ENCODE assay signal across 1 cellular context in genomic region chr9:128082173-128082572, GRCh38.
TF ChIP-seq lines count a peak whose summit lies in the region.

No MANE protein-coding gene starts in this region.

TF ChIP-seq in K562, 482 proteins besides CTCF, POLR2A, EP300 and RAD21 (continues in another document):
- TF ChIP-seq ZNF197 (CRISPR knock-in tag; IDR thresholded peaks at IDR 0.05; ENCODE audit: low read depth) (0 out of 2 replicates have a peak, but pooled peaks have one; percentile 40), NRF1 (conservative IDR thresholded peaks at IDR 0.05 in 1 of 2, IDR thresholded peaks at IDR 0.05 in 1 of 2) (peak; percentile 83 to 86), GTF2F1 (IDR thresholded peaks at IDR 0.05; ENCODE audit: low read depth, low read length) (no peak), ZNF780A (CRISPR knock-in tag; IDR thresholded peaks at IDR 0.05) (no peak), BRD9 (IDR thresholded peaks at IDR 0.05; ENCODE audit: low read depth, partially characterized antibody) (peak; percentile 29), NCOA2 (IDR thresholded peaks at IDR 0.05; ENCODE audit: partially characterized antibody in 2 of 2) (no peak), HSF4 (CRISPR knock-in tag; IDR thresholded peaks at IDR 0.05; ENCODE audit: borderline replicate concordance) (no peak), ARID1B (IDR thresholded peaks at IDR 0.05) (peak; percentile 67), MEF2D (tag; conservative IDR thresholded peaks at IDR 0.05; ENCODE audit: low read depth) (no peak), SIX5 (IDR thresholded peaks at IDR 0.05; ENCODE audit: borderline replicate concordance in 1 of 2, insufficient read depth in 1 of 2, low read depth in 1 of 2, low read length in 2 of 2) (no peak), ZNF79 (CRISPR knock-in tag; IDR thresholded peaks at IDR 0.05; ENCODE audit: low read depth) (no peak), PBX2 (CRISPR knock-in tag; IDR thresholded peaks at IDR 0.05; ENCODE audit: low read depth) (no peak), PBX2 (tag; conservative IDR thresholded peaks at IDR 0.05; ENCODE audit: low read depth) (peak; percentile 30; the same call in 1 of the 2 replicates), L3MBTL2 (IDR thresholded peaks at IDR 0.05) (0 out of 2 replicates have a peak, but pooled peaks have one; percentile 10), THAP12 (CRISPR knock-in tag; IDR thresholded peaks at IDR 0.05) (no peak), MBD2 (IDR thresholded peaks at IDR 0.05; ENCODE audit: borderline replicate concordance, low read depth) (no peak), BHLHE40 (IDR thresholded peaks at IDR 0.05; ENCODE audit: low read length) (no peak), CHAMP1 (IDR thresholded peaks at IDR 0.05) (no peak), MAFG (tag; conservative IDR thresholded peaks at IDR 0.05) (peak; percentile 95), CTBP1 (IDR thresholded peaks at IDR 0.05; ENCODE audit: borderline replicate concordance) (no peak; the same call in 1 of the 2 replicates), ZKSCAN8 (CRISPR knock-in tag; IDR thresholded peaks at IDR 0.05) (no peak), HDAC8 (tag; IDR thresholded peaks at IDR 0.05) (no peak), LARP7 (IDR thresholded peaks at IDR 0.05) (no peak), UBTF (IDR thresholded peaks at IDR 0.05; ENCODE audit: borderline replicate concordance in 1 of 2, low read depth in 2 of 2, low read length in 2 of 2) (peak in 1 of 2 experiments; percentile 40; a peak in 1 of 4 replicates), XRCC5 (IDR thresholded peaks at IDR 0.05; ENCODE audit: low read depth, low read length) (no peak), NR2C2 (CRISPR knock-in tag; IDR thresholded peaks at IDR 0.05) (no peak), NR2C2 (tag; IDR thresholded peaks at IDR 0.05) (no peak), NFRKB (IDR thresholded peaks at IDR 0.05; ENCODE audit: low read depth) (no peak), TRIM28 (IDR thresholded peaks at IDR 0.05) (0 out of 2 replicates have a peak, but pooled peaks have one; percentile 12), CBX5 (IDR thresholded peaks at IDR 0.05; ENCODE audit: borderline replicate concordance, low read depth) (no peak), MAFF (IDR thresholded peaks at IDR 0.05; ENCODE audit: low read length) (peak; percentile 93), CBFA2T3 (IDR thresholded peaks at IDR 0.05) (no peak), ATF7 (IDR thresholded peaks at IDR 0.05) (0 out of 2 replicates have a peak, but pooled peaks have one; percentile 19), ZNF316 (IDR thresholded peaks at IDR 0.05) (peak; percentile 96), KLF16 (IDR thresholded peaks at IDR 0.05) (0 out of 2 replicates have a peak, but pooled peaks have one; percentile 21), PKNOX1 (IDR thresholded peaks at IDR 0.05) (peak; percentile 81), ZNF354B (CRISPR knock-in tag; IDR thresholded peaks at IDR 0.05) (no peak), NFE2 (IDR thresholded peaks at IDR 0.05; ENCODE audit: low read depth) (peak; percentile 99), SOX6 (IDR thresholded peaks at IDR 0.05) (peak; percentile 82), E2F8 (IDR thresholded peaks at IDR 0.05; ENCODE audit: low read depth, partially characterized antibody) (no peak), MAFK (IDR thresholded peaks at IDR 0.05; ENCODE audit: low read length) (peak; percentile 86), MYNN (IDR thresholded peaks at IDR 0.05) (peak; percentile 96), MYNN (CRISPR knock-in tag; IDR thresholded peaks at IDR 0.05) (no peak)
- TF ChIP-seq, protein P1, sequence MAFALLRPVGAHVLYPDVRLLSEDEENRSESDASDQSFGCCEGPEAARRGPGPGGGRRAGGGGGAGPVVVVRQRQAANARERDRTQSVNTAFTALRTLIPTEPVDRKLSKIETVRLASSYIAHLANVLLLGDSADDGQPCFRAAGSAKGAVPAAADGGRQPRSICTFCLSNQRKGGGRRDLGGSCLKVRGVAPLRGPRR (CRISPR knock-in tag; IDR thresholded peaks at IDR 0.05): no peak
- TF ChIP-seq, protein P2, sequence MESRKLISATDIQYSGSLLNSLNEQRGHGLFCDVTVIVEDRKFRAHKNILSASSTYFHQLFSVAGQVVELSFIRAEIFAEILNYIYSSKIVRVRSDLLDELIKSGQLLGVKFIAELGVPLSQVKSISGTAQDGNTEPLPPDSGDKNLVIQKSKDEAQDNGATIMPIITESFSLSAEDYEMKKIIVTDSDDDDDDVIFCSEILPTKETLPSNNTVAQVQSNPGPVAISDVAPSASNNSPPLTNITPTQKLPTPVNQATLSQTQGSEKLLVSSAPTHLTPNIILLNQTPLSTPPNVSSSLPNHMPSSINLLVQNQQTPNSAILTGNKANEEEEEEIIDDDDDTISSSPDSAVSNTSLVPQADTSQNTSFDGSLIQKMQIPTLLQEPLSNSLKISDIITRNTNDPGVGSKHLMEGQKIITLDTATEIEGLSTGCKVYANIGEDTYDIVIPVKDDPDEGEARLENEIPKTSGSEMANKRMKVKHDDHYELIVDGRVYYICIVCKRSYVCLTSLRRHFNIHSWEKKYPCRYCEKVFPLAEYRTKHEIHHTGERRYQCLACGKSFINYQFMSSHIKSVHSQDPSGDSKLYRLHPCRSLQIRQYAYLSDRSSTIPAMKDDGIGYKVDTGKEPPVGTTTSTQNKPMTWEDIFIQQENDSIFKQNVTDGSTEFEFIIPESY (CRISPR knock-in tag; IDR thresholded peaks at IDR 0.05): no peak
- TF ChIP-seq, protein P3, sequence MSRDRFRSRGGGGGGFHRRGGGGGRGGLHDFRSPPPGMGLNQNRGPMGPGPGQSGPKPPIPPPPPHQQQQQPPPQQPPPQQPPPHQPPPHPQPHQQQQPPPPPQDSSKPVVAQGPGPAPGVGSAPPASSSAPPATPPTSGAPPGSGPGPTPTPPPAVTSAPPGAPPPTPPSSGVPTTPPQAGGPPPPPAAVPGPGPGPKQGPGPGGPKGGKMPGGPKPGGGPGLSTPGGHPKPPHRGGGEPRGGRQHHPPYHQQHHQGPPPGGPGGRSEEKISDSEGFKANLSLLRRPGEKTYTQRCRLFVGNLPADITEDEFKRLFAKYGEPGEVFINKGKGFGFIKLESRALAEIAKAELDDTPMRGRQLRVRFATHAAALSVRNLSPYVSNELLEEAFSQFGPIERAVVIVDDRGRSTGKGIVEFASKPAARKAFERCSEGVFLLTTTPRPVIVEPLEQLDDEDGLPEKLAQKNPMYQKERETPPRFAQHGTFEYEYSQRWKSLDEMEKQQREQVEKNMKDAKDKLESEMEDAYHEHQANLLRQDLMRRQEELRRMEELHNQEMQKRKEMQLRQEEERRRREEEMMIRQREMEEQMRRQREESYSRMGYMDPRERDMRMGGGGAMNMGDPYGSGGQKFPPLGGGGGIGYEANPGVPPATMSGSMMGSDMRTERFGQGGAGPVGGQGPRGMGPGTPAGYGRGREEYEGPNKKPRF (IDR thresholded peaks at IDR 0.05; ENCODE audit: low read depth, low read length): no peak
- TF ChIP-seq, protein P4, sequence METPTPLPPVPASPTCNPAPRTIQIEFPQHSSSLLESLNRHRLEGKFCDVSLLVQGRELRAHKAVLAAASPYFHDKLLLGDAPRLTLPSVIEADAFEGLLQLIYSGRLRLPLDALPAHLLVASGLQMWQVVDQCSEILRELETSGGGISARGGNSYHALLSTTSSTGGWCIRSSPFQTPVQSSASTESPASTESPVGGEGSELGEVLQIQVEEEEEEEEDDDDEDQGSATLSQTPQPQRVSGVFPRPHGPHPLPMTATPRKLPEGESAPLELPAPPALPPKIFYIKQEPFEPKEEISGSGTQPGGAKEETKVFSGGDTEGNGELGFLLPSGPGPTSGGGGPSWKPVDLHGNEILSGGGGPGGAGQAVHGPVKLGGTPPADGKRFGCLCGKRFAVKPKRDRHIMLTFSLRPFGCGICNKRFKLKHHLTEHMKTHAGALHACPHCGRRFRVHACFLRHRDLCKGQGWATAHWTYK (CRISPR knock-in tag; IDR thresholded peaks at IDR 0.05): no peak
